Comparison of ENCODE assay signal across 8 cellular contexts in genomic region chr6:158131926-158132325, GRCh38. TPM values are rescaled to one million over a fixed set of nuclear protein-coding genes. Genes with fewer than 3 reads are reported as not detected.
DNase-seq lines count a peak whose midpoint lies in the region; ATAC-seq and TF ChIP-seq lines count a peak whose summit lies in the region.

No MANE protein-coding gene starts in this region.

- H3K9me3 ChIP-seq in endodermal cell (ENCODE audit: control insufficient read depth, low read length), result no peaks in the 10 kb centered on the region

- CTCF ChIA-PET in WTC11 (lab: Charles Lee), result interaction anchor here (0.6 kb wide), 4 partner anchors 15 to 139 kb away, joined by 3 to 4 read pairs (median 3); no protein-coding TSS in a partner anchor

- TF ChIP-seq CTCF in AG10803 (conservative IDR thresholded peaks at IDR 0.05; ENCODE audit: low read length) (peak; percentile 39), endodermal cell (conservative IDR thresholded peaks at IDR 0.05) (peak; percentile 66), WTC11 (IDR thresholded peaks at IDR 0.05) (no peak)

- H3K4me3 ChIP-seq in AG10803 (ENCODE audit: low read length), result no peak overlapping the region
- H3K4me3 ChIP-seq in endodermal cell (ENCODE audit: low read length), result no peak overlapping the region

- no peaks in the 10 kb centered on the region for H3K4me1 Mint-ChIP-seq in endodermal cell
- H3K4me1 Mint-ChIP-seq in WTC11, result no peaks in the 10 kb centered on the region

- DNase-seq in AG10803 (ENCODE audit: low read depth) (no peak), GM19238 (ENCODE audit: insufficient read length, low spot score) (peak; percentile 6), NCI-H82 treated with DMSO at 0.1 percent for 48 hours (lab: John Stamatoyannopoulos, UW; ENCODE audit: unreplicated experiment) (peak; percentile 30), endodermal cell (no peak), T-helper 9 cell (no peak), WTC11 (ENCODE audit: low spot score) (no peak), NCI-H128 (lab: John Stamatoyannopoulos, UW; ENCODE audit: unreplicated experiment) (no peak), cardiac septum (ENCODE audit: low spot score) (no peak)

- no peak overlapping the region for H3K9ac ChIP-seq in endodermal cell (ENCODE audit: extremely low read depth, low read length, poor library complexity, severe bottlenecking)

- H3K27ac Mint-ChIP-seq in endodermal cell, result no peak overlapping the region
- H3K27ac Mint-ChIP-seq in WTC11, result no peak overlapping the region

- intact Hi-C loops in cardiac septum (cut with DNase I), result no loop called here

- WGBS in endodermal cell (ENCODE audit: insufficient coverage in 1 of 2, insufficient read length in 1 of 2), 2 experiments, result 92% methylated on average over 1 of the region's 1 CpG; no CpG with 5 or more reads in 1 of the 2 experiments

- no peaks in the 10 kb centered on the region for H3K9me3 Mint-ChIP-seq in endodermal cell
- H3K9me3 Mint-ChIP-seq in WTC11, result no peaks in the 10 kb centered on the region

- H3K27ac ChIP-seq in endodermal cell (ENCODE audit: low read depth, low read length), result no peak overlapping the region

- no peaks in the 10 kb centered on the region for H3K27me3 Mint-ChIP-seq in endodermal cell (ENCODE audit: insufficient read depth)
- no peaks in the 10 kb centered on the region for H3K27me3 Mint-ChIP-seq in WTC11 (ENCODE audit: low read depth)

- POLR2A ChIA-PET in WTC11 (lab: Charles Lee), result no interaction called here

- H3K36me3 Mint-ChIP-seq in endodermal cell (ENCODE audit: low read depth) (peaks cover 24% of the 10 kb centered on the region), WTC11 (no peaks in the 10 kb centered on the region)

- no peaks in the 10 kb centered on the region for H3K27me3 ChIP-seq in endodermal cell (ENCODE audit: control insufficient read depth, insufficient read depth, low read length, poor library complexity, severe bottlenecking)

- H3K4me3 Mint-ChIP-seq in endodermal cell (no peak overlapping the region), WTC11 (no peak overlapping the region)

- no peaks in the 10 kb centered on the region for H3K4me1 ChIP-seq in endodermal cell (ENCODE audit: control insufficient read depth, insufficient read depth, low read length)

- ATAC-seq in WTC11, result no peak; the same call in 1 of the 2 replicates

- H3K36me3 ChIP-seq in endodermal cell (ENCODE audit: control insufficient read depth, insufficient read depth, low read length), result peaks cover 66% of the 10 kb centered on the region

TF ChIP-seq in WTC11, 78 proteins besides CTCF, POLR2A, EP300 and RAD21:
- TF ChIP-seq KAT7 (CRISPR knock-in tag; IDR thresholded peaks at IDR 0.05; ENCODE audit: borderline replicate concordance) (no peak), SMAD3 (CRISPR knock-in tag; IDR thresholded peaks at IDR 0.05; ENCODE audit: borderline replicate concordance) (no peak)

RNA-seq across cellular contexts. Expression of gene SERAC1, which starts 36.1 kb away (rescaled TPM):
- 10 to 100 TPM; 15.1 to 19.4 TPM for total RNA-seq in endodermal cell
- polyA plus RNA-seq in endodermal cell (2013, experiment 1 of 2), result 17.6 TPM
- 17.1 TPM for polyA plus RNA-seq in endodermal cell (2013, experiment 2 of 2)
- total RNA-seq in WTC11 (2021), result 12.5 to 14.1 TPM (median 12.6 TPM) in 3 replicates
- 4.1 TPM for total RNA-seq in cardiac septum

RNA-seq across cellular contexts. Expression of gene GTF2H5, which starts 36.2 kb away (rescaled TPM):
- total RNA-seq in endodermal cell (10 to 100 TPM; 31.3 to 41.6 TPM), WTC11 (2021) (16.0 to 24.7 TPM (median 22.8 TPM) in 3 replicates), cardiac septum (20.5 TPM)
- polyA plus RNA-seq in endodermal cell (2013, experiment 1 of 2), result 24.2 TPM
- 23.0 TPM for polyA plus RNA-seq in endodermal cell (2013, experiment 2 of 2)

Comparison
In these comparisons a context has a peak if more than half of its experiments do, and no peak if none do; other contexts are left out.
1. DNase-seq: peak in GM19238 (single experiment) and NCI-H82 treated with DMSO at 0.1 percent for 48 hours (single experiment); none in AG10803 (single experiment), endodermal cell (single experiment), T-helper 9 cell (single experiment), WTC11 (single experiment), NCI-H128 (single experiment) and cardiac septum (single experiment).